Comparison of ENCODE assay signal across 8 cellular contexts in the genomic region with DNA sequence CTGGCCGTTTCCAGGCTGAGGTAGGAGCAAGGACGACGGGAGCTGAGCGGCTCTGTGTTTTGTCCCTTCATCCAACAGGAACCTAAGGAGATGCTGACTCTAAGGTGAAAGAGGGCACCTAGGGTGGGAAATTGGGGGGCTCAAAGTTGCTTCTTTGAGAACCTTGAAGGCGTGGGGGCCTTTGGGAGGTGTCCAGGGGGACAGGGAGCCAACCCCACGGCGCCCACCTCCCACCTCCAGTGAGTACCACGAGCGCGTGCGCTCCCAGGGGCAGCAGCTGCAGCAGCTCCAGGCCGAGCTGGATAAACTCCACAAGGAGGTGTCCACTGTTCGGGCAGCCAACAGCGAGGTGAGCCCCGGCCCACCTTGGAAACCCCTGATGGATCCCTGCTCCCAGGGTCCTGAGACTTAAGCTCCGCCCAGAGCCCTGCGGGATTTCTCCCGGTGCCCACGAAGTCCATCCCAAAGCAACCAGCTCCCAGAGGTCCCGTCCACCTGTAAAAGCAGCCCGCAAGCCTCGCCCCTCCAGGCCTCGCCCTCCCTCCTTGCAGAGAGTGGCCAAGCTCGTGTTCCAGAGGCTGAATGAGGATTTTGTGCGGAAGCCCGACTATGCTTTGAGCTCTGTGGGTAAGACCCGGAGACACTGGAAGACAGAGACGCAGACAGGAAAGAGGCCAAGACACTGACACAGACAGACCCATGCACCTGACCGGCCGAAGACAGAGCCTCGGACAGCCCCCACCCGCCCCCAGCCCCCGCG. TPM values are rescaled to one million over a fixed set of nuclear protein-coding genes. Genes with fewer than 3 reads are reported as not detected.
DNase-seq lines count a peak whose midpoint lies in the region; ATAC-seq and TF ChIP-seq lines count a peak whose summit lies in the region.

No MANE protein-coding gene starts in this region.

- 24% methylated on average over 31 of the region's 34 CpGs for WGBS in smooth muscle cell (ENCODE audit: low lambda C conversion rate)

- H4K20me1 ChIP-seq in Karpas-422 (ENCODE audit: insufficient read depth, low read depth, low read length) (no peaks in the 10 kb centered on the region), smooth muscle cell (ENCODE audit: low read depth) (peaks cover 4% of the 10 kb centered on the region)

- peak overlapping the region; percentile 84 for H3K4me3 Mint-ChIP-seq in activated T-helper 2 cell treated with anti-CD3 and anti-CD28 coated beads, Interferon-gamma antibody, Interleukin-2, Interleukin-4, amounts not matched to agents 10 μg/mL and 5 μg/mL and 100 μg/mL, durations not matched to agents 14 hours and 24 hours and 36 hours (ENCODE audit: low read depth)

- in situ Hi-C loops in Caki2 (cut with HindIII; ENCODE audit: low pct_unique_long_range_greater_than_20kb, low sequenced_read_pairs), result no loop called here

- H2AFZ ChIP-seq in Karpas-422 (ENCODE audit: low read length) (0 out of 2 replicates have a peak overlapping the region, but pooled peaks have one; percentile 27), smooth muscle cell (ENCODE audit: low read depth) (no peak overlapping the region)

- peak overlapping the region; percentile 88 for H3K27ac Mint-ChIP-seq in activated T-helper 2 cell treated with anti-CD3 and anti-CD28 coated beads, Interferon-gamma antibody, Interleukin-2, Interleukin-4, amounts not matched to agents 10 μg/mL and 5 μg/mL and 100 μg/mL, durations not matched to agents 14 hours and 24 hours and 36 hours

- H3K4me2 ChIP-seq in Karpas-422 (ENCODE audit: low read depth, low read length, poor library complexity, severe bottlenecking), result peak overlapping the region; percentile 90
- peak overlapping the region; percentile 96 for H3K4me2 ChIP-seq in smooth muscle cell

- peaks cover 18% of the 10 kb centered on the region for H3F3A ChIP-seq in smooth muscle cell (ENCODE audit: low read depth)

- H3K27ac ChIP-seq in Karpas-422 (ENCODE audit: low read length) (no peak overlapping the region), smooth muscle cell (ENCODE audit: low read depth) (peak overlapping the region; percentile 0)

- H3K4me1 ChIP-seq in Karpas-422 (ENCODE audit: low read length) (peaks cover 49% of the 10 kb centered on the region), smooth muscle cell (ENCODE audit: low read depth) (peaks cover 10% of the 10 kb centered on the region)

- H3K9me3 ChIP-seq in Karpas-422 (ENCODE audit: low read length), result no peaks in the 10 kb centered on the region
- no peaks in the 10 kb centered on the region for H3K9me3 ChIP-seq in smooth muscle cell (replicated peaks; ENCODE audit: low read depth)

- H3K79me2 ChIP-seq in Karpas-422 (ENCODE audit: low read length) (no peaks in the 10 kb centered on the region), smooth muscle cell (ENCODE audit: low read depth) (no peaks in the 10 kb centered on the region)

- ATAC-seq in left ventricle myocardium superior (no peak), GM18870 (IDR thresholded peaks at IDR 0.05; ENCODE audit: unreplicated experiment) (no peak)

- H3K9me2 ChIP-seq in Karpas-422 (replicated peaks; ENCODE audit: insufficient read depth, low read length), result no peaks in the 10 kb centered on the region

- no peaks in the 10 kb centered on the region for H3K9me3 Mint-ChIP-seq in activated T-helper 2 cell treated with anti-CD3 and anti-CD28 coated beads, Interferon-gamma antibody, Interleukin-2, Interleukin-4, amounts not matched to agents 10 μg/mL and 5 μg/mL and 100 μg/mL, durations not matched to agents 14 hours and 24 hours and 36 hours

- DNase-seq in Caki2 (ENCODE audit: low read depth) (peak; percentile 40), Karpas-422 (peak; percentile 56), left ventricle myocardium superior (peak; percentile 48), smooth muscle cell (lab: John Stamatoyannopoulos, UW; ENCODE audit: unreplicated experiment) (no peak), NCI-H446 treated with DMSO at 0.1 percent for 48 hours (lab: John Stamatoyannopoulos, UW) (no peak), iPS-NIHi11 (ENCODE audit: low spot score) (no peak)
- DNase-seq in activated T-helper 2 cell treated with anti-CD3 and anti-CD28 coated beads, Interferon-gamma antibody, Interleukin-2, Interleukin-4, amounts not matched to agents 10 μg/mL and 5 μg/mL and 100 μg/mL, durations not matched to agents 14 hours and 24 hours and 36 hours (ENCODE audit: low spot score), result no peak

- H3K9ac ChIP-seq in Karpas-422 (ENCODE audit: low read length) (peak overlapping the region; percentile 66), smooth muscle cell (ENCODE audit: low read depth) (no peak overlapping the region)

- no peaks in the 10 kb centered on the region for H3K27me3 ChIP-seq in Karpas-422 (ENCODE audit: low read length)
- no peaks in the 10 kb centered on the region for H3K27me3 ChIP-seq in smooth muscle cell (ENCODE audit: low read depth)

- H3K4me1 Mint-ChIP-seq in activated T-helper 2 cell treated with anti-CD3 and anti-CD28 coated beads, Interferon-gamma antibody, Interleukin-2, Interleukin-4, amounts not matched to agents 10 μg/mL and 5 μg/mL and 100 μg/mL, durations not matched to agents 14 hours and 24 hours and 36 hours (ENCODE audit: low read depth), result peaks cover 22% of the 10 kb centered on the region

- no peak for TF ChIP-seq CTCF in smooth muscle cell (IDR thresholded peaks at IDR 0.05; ENCODE audit: borderline replicate concordance, insufficient read depth, poor library complexity, severe bottlenecking)

- H3K27me3 Mint-ChIP-seq in activated T-helper 2 cell treated with anti-CD3 and anti-CD28 coated beads, Interferon-gamma antibody, Interleukin-2, Interleukin-4, amounts not matched to agents 10 μg/mL and 5 μg/mL and 100 μg/mL, durations not matched to agents 14 hours and 24 hours and 36 hours (ENCODE audit: low read depth), result no peaks in the 10 kb centered on the region

- intact Hi-C loops in activated T-helper 2 cell treated with anti-CD3 and anti-CD28 coated beads, Interferon-gamma antibody, Interleukin-2, Interleukin-4, amounts not matched to agents 10 μg/mL and 5 μg/mL and 100 μg/mL, durations not matched to agents 14 hours and 24 hours and 36 hours (cut with micrococcal nuclease), result loop anchor here (1.0 to 10.0 kb wide), 7 partner anchors 42 to 526 kb away; a partner anchor contains a TSS
- intact Hi-C loops in left ventricle myocardium superior (cut with micrococcal nuclease), result no loop called here

- H3K36me3 ChIP-seq in Karpas-422 (ENCODE audit: insufficient read depth, low read length) (no peaks in the 10 kb centered on the region), smooth muscle cell (ENCODE audit: low read depth) (no peaks in the 10 kb centered on the region)

- H3K36me3 Mint-ChIP-seq in activated T-helper 2 cell treated with anti-CD3 and anti-CD28 coated beads, Interferon-gamma antibody, Interleukin-2, Interleukin-4, amounts not matched to agents 10 μg/mL and 5 μg/mL and 100 μg/mL, durations not matched to agents 14 hours and 24 hours and 36 hours (ENCODE audit: low read depth), result peaks cover 6% of the 10 kb centered on the region

- H3K4me3 ChIP-seq in Karpas-422 (ENCODE audit: low read length), result peak overlapping the region; percentile 74
- H3K4me3 ChIP-seq in smooth muscle cell, result peak overlapping the region; percentile 65

RNA-seq across cellular contexts. Expression of a gene that starts 2.9 kb away (rescaled TPM):
- 40.6 and 79.6 TPM in 2 replicates for total RNA-seq in Caki2 (2014; rRNA removed; shearing (Covaris generic); ENCODE audit: low replicate concordance)
- total RNA-seq in Karpas-422 (2014; rRNA removed; shearing (Covaris generic); ENCODE audit: low replicate concordance), result 6.4 and 11.1 TPM in 2 replicates
- total RNA-seq in activated T-helper 2 cell treated with anti-CD3 and anti-CD28 coated beads, Interferon-gamma antibody, Interleukin-2, Interleukin-4, amounts not matched to agents 10 μg/mL and 5 μg/mL and 100 μg/mL, durations not matched to agents 14 hours and 24 hours and 36 hours, result 6.9 and 11.8 TPM in 2 replicates
- total RNA-seq in left ventricle myocardium superior (3.1 TPM), smooth muscle cell (9.3 and 10.4 TPM in 2 replicates)
- 27.6 and 35.4 TPM in 2 replicates for polyA plus RNA-seq in smooth muscle cell

RNA-seq across cellular contexts. Expression of a gene that starts 46.1 kb away (rescaled TPM):
- total RNA-seq in Caki2 (2014; rRNA removed; shearing (Covaris generic); ENCODE audit: low replicate concordance), result 265 and 314 TPM in 2 replicates
- total RNA-seq in Karpas-422 (2014; rRNA removed; shearing (Covaris generic); ENCODE audit: low replicate concordance), result 205 and 216 TPM in 2 replicates
- 342 and 347 TPM in 2 replicates for total RNA-seq in activated T-helper 2 cell treated with anti-CD3 and anti-CD28 coated beads, Interferon-gamma antibody, Interleukin-2, Interleukin-4, amounts not matched to agents 10 μg/mL and 5 μg/mL and 100 μg/mL, durations not matched to agents 14 hours and 24 hours and 36 hours
- total RNA-seq in left ventricle myocardium superior (46.6 TPM), smooth muscle cell (111 and 140 TPM in 2 replicates)
- 156 TPM in 2 replicates for polyA plus RNA-seq in smooth muscle cell

RNA-seq across cellular contexts. Expression of a gene that starts 46.1 kb away (rescaled TPM):
- total RNA-seq in Caki2 (2014; rRNA removed; shearing (Covaris generic); ENCODE audit: low replicate concordance), result 52.0 and 59.2 TPM in 2 replicates
- 39.6 and 78.5 TPM in 2 replicates for total RNA-seq in Karpas-422 (2014; rRNA removed; shearing (Covaris generic); ENCODE audit: low replicate concordance)
- total RNA-seq in activated T-helper 2 cell treated with anti-CD3 and anti-CD28 coated beads, Interferon-gamma antibody, Interleukin-2, Interleukin-4, amounts not matched to agents 10 μg/mL and 5 μg/mL and 100 μg/mL, durations not matched to agents 14 hours and 24 hours and 36 hours, result 147 and 148 TPM in 2 replicates
- total RNA-seq in left ventricle myocardium superior (45.7 TPM), smooth muscle cell (34.0 and 44.2 TPM in 2 replicates)
- polyA plus RNA-seq in smooth muscle cell, result 11.5 and 14.5 TPM in 2 replicates

Comparison
In these comparisons a context has a peak if more than half of its experiments do, and no peak if none do; other contexts are left out.
1. DNase-seq: peak in Caki2 (single experiment), Karpas-422 (single experiment) and left ventricle myocardium superior (single experiment); none in activated T-helper 2 cell treated with anti-CD3 and anti-CD28 coated beads, Interferon-gamma antibody, Interleukin-2, Interleukin-4, amounts not matched to agents 10 μg/mL and 5 μg/mL and 100 μg/mL, durations not matched to agents 14 hours and 24 hours and 36 hours (single experiment), smooth muscle cell (single experiment), NCI-H446 treated with DMSO at 0.1 percent for 48 hours (single experiment) and iPS-NIHi11 (single experiment).